Comparison of ENCODE assay signal across 10 cellular contexts in the genomic region with DNA sequence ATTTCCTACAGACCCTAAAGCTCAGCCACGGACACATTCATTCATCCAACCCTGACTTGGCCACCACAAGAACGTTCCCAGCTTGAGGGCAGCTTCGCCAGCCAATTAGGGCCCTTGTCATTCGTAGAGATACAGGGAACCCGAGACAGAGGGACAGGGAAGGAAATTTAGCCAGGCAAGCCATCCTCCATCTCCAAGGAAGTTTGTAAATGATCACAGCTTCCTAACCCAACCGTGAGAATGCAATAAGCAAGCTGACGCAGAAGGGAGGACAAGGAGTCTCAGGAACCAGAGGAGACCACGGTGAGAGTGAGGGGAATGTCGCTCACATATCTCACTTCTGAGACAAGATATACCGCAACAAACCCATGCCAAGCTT. TPM values are rescaled to one million over a fixed set of nuclear protein-coding genes. Genes with fewer than 3 reads are reported as not detected.
DNase-seq lines count a peak whose midpoint lies in the region; ATAC-seq and TF ChIP-seq lines count a peak whose summit lies in the region.
"Had no signal": no experiment of that assay in that cellular context is flagged by ENCODE, and none has a peak within 500 bp of the region (broad histone marks: within the 10 kb centered on the region; RNA-seq: fewer than 3 reads in every experiment).

No MANE protein-coding gene starts in this region.

- ATAC-seq in body of pancreas, result no peak

- H3K4me3 ChIP-seq in Loucy (ENCODE audit: low read length, poor library complexity, severe bottlenecking) (peak overlapping the region; percentile 88), dorsolateral prefrontal cortex (peak overlapping the region in 49 of 59 donors; percentile 7 to 95 (median 85)), body of pancreas (no peak overlapping the region), prostate gland (peak overlapping the region in 1 of 2 donors; percentile 88)

- 79 to 87% methylated on average over 10 of the region's 10 CpGs for WGBS in body of pancreas, 2 donors
- WGBS in prostate gland, result 73% methylated on average over 10 of the region's 10 CpGs

- peak overlapping the region in 41 of 59 donors; percentile 10 to 98 (median 70) for H3K27ac ChIP-seq in dorsolateral prefrontal cortex
- no peak overlapping the region for H3K27ac ChIP-seq in body of pancreas
- peak overlapping the region in 1 of 2 donors; percentile 98 for H3K27ac ChIP-seq in prostate gland
- H3K27ac ChIP-seq: epithelial cell of prostate had no signal

- no peaks in the 10 kb centered on the region for H3F3A ChIP-seq in Loucy (ENCODE audit: low read depth)

- peaks cover 55% of the 10 kb centered on the region for H4K20me1 ChIP-seq in Loucy (ENCODE audit: insufficient read depth, low read length, poor library complexity, severe bottlenecking)

- H3K36me3 ChIP-seq in Loucy (ENCODE audit: insufficient read depth, low read length) (no peaks in the 10 kb centered on the region), body of pancreas (replicated peaks in 1 of 2; ENCODE audit: insufficient read depth in 1 of 2, low read depth in 2 of 2) (no peaks in the 10 kb centered on the region), prostate gland (no peaks in the 10 kb centered on the region)

- peak overlapping the region; percentile 88 to 95 for H3K4me3 Mint-ChIP-seq in CD14-positive monocyte
- H3K4me3 Mint-ChIP-seq in nephron, result peak overlapping the region; percentile 85 to 91 (median 90)

- H3K4me1 ChIP-seq in Loucy (ENCODE audit: insufficient read depth, low read length, poor library complexity, severe bottlenecking), result peaks cover 59% of the 10 kb centered on the region
- peaks cover 47% of the 10 kb centered on the region for H3K4me1 ChIP-seq in body of pancreas
- H3K4me1 ChIP-seq in prostate gland (replicated peaks), result no peaks in the 10 kb centered on the region

- H3K9me3 Mint-ChIP-seq in CD14-positive monocyte (no peaks in the 10 kb centered on the region), nephron (no peaks in the 10 kb centered on the region)

- no peaks in the 10 kb centered on the region for H3K9me2 ChIP-seq in Loucy (replicated peaks; ENCODE audit: low read depth, low read length)

- intact Hi-C loops in CD14-positive monocyte (cut with micrococcal nuclease), result loop anchor here (5.0 to 10.0 kb wide), 3 partner anchors 89 to 291 kb away; a partner anchor contains a TSS
- intact Hi-C loops in dorsolateral prefrontal cortex (cut with DNase I), result loop anchor here (5.0 to 10.0 kb wide), 3 partner anchors 58 to 89 kb away; no protein-coding TSS in a partner anchor
- intact Hi-C loops in body of pancreas (cut with DNase I), result loop anchor here (10.0 kb wide), 1 partner anchor 79 kb away; no protein-coding TSS in a partner anchor
- intact Hi-C loops in prostate gland (cut with DNase I), result loop anchor here (5.0 to 10.0 kb wide), 3 partner anchors 78 to 291 kb away; a partner anchor contains a TSS

- TF ChIP-seq POLR2A in body of pancreas (IDR thresholded peaks at IDR 0.05) (no peak), prostate gland (IDR thresholded peaks at IDR 0.05) (no peak)

- H3K27ac Mint-ChIP-seq in CD14-positive monocyte, result peak overlapping the region in 4 of 7 donors; percentile 18 to 60 (median 30)
- H3K27ac Mint-ChIP-seq in nephron, result peak overlapping the region; percentile 79 to 91 (median 86)

- DNase-seq in CD14-positive monocyte (ENCODE audit: low spot score) (no peak), dorsolateral prefrontal cortex (no peak), GDM1 (lab: John Stamatoyannopoulos, UW) (no peak), body of pancreas (no peak), prostate gland (ENCODE audit: low spot score) (no peak), middle frontal gyrus (ENCODE audit: extremely low spot score, low spot score) (no peak)
- DNase-seq: NK-92 treated with Interleukin-12 subunit alpha and Interleukin-12 subunit beta, amount 100 ng/mL, for 24 hours had no signal

- H3K4me1 Mint-ChIP-seq in CD14-positive monocyte (peaks cover 53% of the 10 kb centered on the region), nephron (peaks cover 63% of the 10 kb centered on the region)

- H3K36me3 Mint-ChIP-seq in CD14-positive monocyte, result peaks cover 12 to 15% of the 10 kb centered on the region in 2 donors
- H3K36me3 Mint-ChIP-seq in nephron (ENCODE audit: low read depth), result peaks cover 7% of the 10 kb centered on the region

- H3K79me2 ChIP-seq in Loucy (ENCODE audit: insufficient read depth, low read length), result peaks cover 62% of the 10 kb centered on the region

- H3K9me3 ChIP-seq in Loucy (ENCODE audit: insufficient read depth, low read depth, low read length) (no peaks in the 10 kb centered on the region), body of pancreas (no peaks in the 10 kb centered on the region), prostate gland (no peaks in the 10 kb centered on the region)

- H3K9ac ChIP-seq in Loucy (ENCODE audit: low read depth, low read length, poor library complexity, severe bottlenecking), result peak overlapping the region; percentile 87

- H3K27me3 Mint-ChIP-seq in CD14-positive monocyte (ENCODE audit: low read depth in 3 of 3), result peaks cover 0 to 2% (median 2%) of the 10 kb centered on the region in 3 donors
- H3K27me3 Mint-ChIP-seq in nephron (ENCODE audit: low read depth), result no peaks in the 10 kb centered on the region

- TF ChIP-seq CTCF in CD14-positive monocyte (IDR thresholded peaks at IDR 0.05), result no peak
- TF ChIP-seq CTCF in Loucy (conservative IDR thresholded peaks at IDR 0.05; ENCODE audit: low read length), result no peak
- TF ChIP-seq CTCF in dorsolateral prefrontal cortex (IDR thresholded peaks at IDR 0.05 in 54 of 56, conservative IDR thresholded peaks at IDR 0.05 in 2 of 56; ENCODE audit: low read depth in 1 of 56, partially characterized antibody in 56 of 56), result no peak
- TF ChIP-seq CTCF in nephron (IDR thresholded peaks at IDR 0.05; ENCODE audit: unreplicated experiment in 3 of 3), result no peak
- TF ChIP-seq CTCF in body of pancreas (IDR thresholded peaks at IDR 0.05), result no peak
- no peak for TF ChIP-seq CTCF in prostate gland (IDR thresholded peaks at IDR 0.05)

- no peak overlapping the region for H2AFZ ChIP-seq in Loucy (ENCODE audit: low read length)

- H3K27me3 ChIP-seq in Loucy (ENCODE audit: insufficient read depth, low read length, poor library complexity, severe bottlenecking) (no peaks in the 10 kb centered on the region), dorsolateral prefrontal cortex (no peaks in the 10 kb centered on the region), body of pancreas (no peaks in the 10 kb centered on the region), prostate gland (replicated peaks; ENCODE audit: insufficient read depth) (no peaks in the 10 kb centered on the region)

- peak overlapping the region; percentile 95 for H3K4me2 ChIP-seq in Loucy (ENCODE audit: low read depth, low read length, poor library complexity, severe bottlenecking)

RNA-seq across cellular contexts. Expression of a gene that starts 1.4 kb away (rescaled TPM):
- 1 to 10 TPM; 4.7 to 5.9 TPM for polyA plus RNA-seq in CD14-positive monocyte
- total RNA-seq in dorsolateral prefrontal cortex, result 1 to 10 TPM; 2.9 to 8.9 (median 5.2) TPM
- 1 to 10 TPM; 6.7 to 7.9 TPM for total RNA-seq in body of pancreas
- total RNA-seq in prostate gland, result 10 to 100 TPM in 1 of 2 donors, 1 to 10 TPM in 1; 7.2 to 22.4 TPM

Comparison
In these comparisons a context has a peak if more than half of its experiments do, and no peak if none do; other contexts are left out.
1. H3K4me3 ChIP-seq: peak in Loucy (single experiment) and dorsolateral prefrontal cortex (49 of 59); none in body of pancreas (0 of 2).
2. H3K27ac ChIP-seq: peak in dorsolateral prefrontal cortex (41 of 59); none in body of pancreas (0 of 4).